8 cellular contexts compared by ENCODE assay signal in genomic region chr11:72752088-72752914, GRCh38. TPM values are rescaled to one million over a fixed set of nuclear protein-coding genes. Genes with fewer than 3 reads are reported as not detected.
A peak's percentile ranks its signal among the peaks of the same experiment; 100 is the strongest.
DNase-seq lines count a peak whose midpoint lies in the region; ATAC-seq, FAIRE-seq and TF ChIP-seq lines count a peak whose summit lies in the region.

TSS of gene ARAP1 (minus strand) at chr11:72752408. CDS start at chr11:72727128, 25,280 bp downstream.

- FAIRE-seq in GM12891 (lab: Jason Lieb, UNC), result peak; percentile 97

- peak; percentile 96 for DNase-seq in GM12891 (ENCODE audit: insufficient read length, low spot score)
- peak; percentile 31 for DNase-seq in NCI-H345 treated with DMSO at 0.1 percent for 48 hours (lab: John Stamatoyannopoulos, UW; ENCODE audit: unreplicated experiment)
- DNase-seq in activated CD4-positive, alpha-beta T cell treated with anti-CD3 and anti-CD28 coated beads for 4 hours, result peak; percentile 73 to 75
- peak; percentile 78 for DNase-seq in left colon
- DNase-seq in stimulated activated CD4-positive, alpha-beta T cell treated with anti-CD3 and anti-CD28 coated beads, Interleukin-1b, Interleukin-23, amount 100 ng/mL, for 48 hours, result peak; percentile 61
- no peak for DNase-seq in dedifferentiated amniotic fluid mesenchymal stem cell (ENCODE audit: extremely low spot score)

- intact Hi-C loops in left colon (cut with DNase I, micrococcal nuclease), result no loop called here

- H3K27ac ChIP-seq in cingulate gyrus (ENCODE audit: low read depth, low read length), result peak within 1 kb of the TSS; percentile 89

- ATAC-seq in HG02798 (IDR thresholded peaks at IDR 0.05; ENCODE audit: poor library complexity, unreplicated experiment) (peak; percentile 71), left colon (peak; percentile 81)

- 0 out of 2 replicates have a peak, but pooled peaks have one; percentile 15 for TF ChIP-seq POLR2A in GM12891 (IDR thresholded peaks at IDR 0.05; ENCODE audit: low read depth, low read length)

TF ChIP-seq in GM12891, 5 proteins besides CTCF, POLR2A, EP300 and RAD21:
- TF ChIP-seq SPI1 (IDR thresholded peaks at IDR 0.05; ENCODE audit: low read depth, low read length) (no peak; the same call in 1 of the 2 replicates), POLR2AphosphoS5 (IDR thresholded peaks at IDR 0.05; ENCODE audit: low read depth, low read length) (no peak), POU2F2 (IDR thresholded peaks at IDR 0.05; ENCODE audit: low read depth, low read length) (no peak), TAF1 (IDR thresholded peaks at IDR 0.05; ENCODE audit: low read depth, low read length) (no peak; the same call in 1 of the 2 replicates), PAX5 (IDR thresholded peaks at IDR 0.05; ENCODE audit: insufficient read depth, low read length, severe bottlenecking) (no peak)

RNA-seq across cellular contexts. Expression of gene ARAP1, which starts in this region (rescaled TPM):
- 55.4 TPM for polyA plus RNA-seq in GM12891 (2012; ENCODE audit: low read depth, missing spikeins)
- 10 to 100 TPM; 62.5 to 69.1 TPM for total RNA-seq in left colon
